1 cellular context compared by ENCODE assay signal in the genomic region with DNA sequence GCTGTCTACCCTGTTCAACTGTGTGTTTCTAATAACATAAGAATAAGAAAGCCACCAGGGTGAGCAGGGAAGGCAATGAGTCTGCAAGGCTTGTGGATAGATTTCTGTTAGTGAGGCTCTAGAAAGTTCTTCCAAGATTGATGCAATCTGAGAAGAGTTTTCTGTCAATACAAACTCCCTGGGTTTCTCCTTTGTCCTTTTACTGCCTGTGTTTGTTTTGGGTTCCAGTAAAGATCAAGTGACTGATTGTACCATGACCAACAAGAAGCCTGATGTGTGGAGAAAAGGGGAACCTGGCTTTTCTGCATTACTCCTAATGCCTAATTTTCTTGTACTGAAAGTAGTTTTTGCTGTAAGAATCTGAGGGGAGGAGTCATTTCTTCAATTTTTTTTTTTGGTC.
TF ChIP-seq lines count a peak whose summit lies in the region.

No MANE protein-coding gene starts in this region.

TF ChIP-seq in GM12878, 131 proteins besides CTCF, POLR2A, EP300 and RAD21 (continued from another document):
- TF ChIP-seq, protein P1, sequence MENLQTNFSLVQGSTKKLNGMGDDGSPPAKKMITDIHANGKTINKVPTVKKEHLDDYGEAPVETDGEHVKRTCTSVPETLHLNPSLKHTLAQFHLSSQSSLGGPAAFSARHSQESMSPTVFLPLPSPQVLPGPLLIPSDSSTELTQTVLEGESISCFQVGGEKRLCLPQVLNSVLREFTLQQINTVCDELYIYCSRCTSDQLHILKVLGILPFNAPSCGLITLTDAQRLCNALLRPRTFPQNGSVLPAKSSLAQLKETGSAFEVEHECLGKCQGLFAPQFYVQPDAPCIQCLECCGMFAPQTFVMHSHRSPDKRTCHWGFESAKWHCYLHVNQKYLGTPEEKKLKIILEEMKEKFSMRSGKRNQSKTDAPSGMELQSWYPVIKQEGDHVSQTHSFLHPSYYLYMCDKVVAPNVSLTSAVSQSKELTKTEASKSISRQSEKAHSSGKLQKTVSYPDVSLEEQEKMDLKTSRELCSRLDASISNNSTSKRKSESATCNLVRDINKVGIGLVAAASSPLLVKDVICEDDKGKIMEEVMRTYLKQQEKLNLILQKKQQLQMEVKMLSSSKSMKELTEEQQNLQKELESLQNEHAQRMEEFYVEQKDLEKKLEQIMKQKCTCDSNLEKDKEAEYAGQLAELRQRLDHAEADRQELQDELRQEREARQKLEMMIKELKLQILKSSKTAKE (IDR thresholded peaks at IDR 0.05; ENCODE audit: low read depth, poor library complexity, severe bottlenecking): no peak
- TF ChIP-seq MYC (IDR thresholded peaks at IDR 0.05; ENCODE audit: insufficient read depth, insufficient read length, insufficient replicate concordance, low read length, severe bottlenecking) (no peak), IKZF2 (IDR thresholded peaks at IDR 0.05) (no peak), POLR2AphosphoS5 (IDR thresholded peaks at IDR 0.05; ENCODE audit: low read length) (no peak)
